16 cellular contexts compared by ENCODE assay signal in genomic region chr20:54431545-54431944, GRCh38. TPM values are rescaled to one million over a fixed set of nuclear protein-coding genes. Genes with fewer than 3 reads are reported as not detected.
DNase-seq lines count a peak whose midpoint lies in the region; ATAC-seq, FAIRE-seq and TF ChIP-seq lines count a peak whose summit lies in the region.
"Had no signal": no experiment of that assay in that cellular context is flagged by ENCODE, and none has a peak within 500 bp of the region (broad histone marks: within the 10 kb centered on the region; RNA-seq: fewer than 3 reads in every experiment).

No MANE protein-coding gene starts in this region.

- DNase-seq in HepG2 (ENCODE audit: low spot score): no peak
- peak; percentile 3 for DNase-seq in inferior parietal cortex (ENCODE audit: extremely low spot score)
- no peak for DNase-seq in activated T-cell treated with anti-CD3 and anti-CD28 coated beads, Interleukin-2, amount 50 U/mL, for 72 hours
- no peak for DNase-seq in Caco-2
- DNase-seq in 8988T: no peak
- DNase-seq: activated CD8-positive, alpha-beta T cell treated with anti-CD3 and anti-CD28 coated beads, Interleukin-2, amount 10 ng/mL, durations not matched to agents 7 days and 5 days; CD8-positive, alpha-beta memory T cell; NCI-H146; T-helper 1 cell; WERI-Rb-1 had no signal

- no peaks in the 10 kb centered on the region for H3K79me2 ChIP-seq in HepG2 (ENCODE audit: insufficient read depth, low read length)

- no peaks in the 10 kb centered on the region for H3K9me3 ChIP-seq in liver (ENCODE audit: control insufficient read depth in 4 of 4, low read length in 3 of 4)
- no peaks in the 10 kb centered on the region for H3K9me3 ChIP-seq in HepG2 (ENCODE audit: low read length)
- H3K9me3 ChIP-seq in Caco-2: no peaks in the 10 kb centered on the region
- H3K9me3 ChIP-seq: tibial nerve had no signal

- CTCF ChIA-PET in HepG2 (lab: Yijun Ruan, JAX; ENCODE audit: low intra/inter-chr PET ratio, low total read pairs): no interaction called here
- CTCF ChIA-PET in Caco-2 (lab: Charles Lee): no interaction called here

- peaks cover 0 to 2% (median 0%) of the 10 kb centered on the region in 4 donors for H3K4me1 ChIP-seq in liver (ENCODE audit: control insufficient read depth in 4 of 4, insufficient read depth in 4 of 4, low read length in 3 of 4)
- no peaks in the 10 kb centered on the region for H3K4me1 ChIP-seq in HepG2 (ENCODE audit: insufficient read depth, low read length)
- H3K4me1 ChIP-seq in Caco-2: no peaks in the 10 kb centered on the region
- H3K4me1 ChIP-seq: tibial nerve had no signal

- H3K4me3 Mint-ChIP-seq in activated T-cell treated with anti-CD3 and anti-CD28 coated beads, Interleukin-2, amount 50 U/mL, for 72 hours: no peak overlapping the region
- H3K4me3 Mint-ChIP-seq in Caco-2 (ENCODE audit: unreplicated experiment): no peak overlapping the region
- H3K4me3 Mint-ChIP-seq: activated CD8-positive, alpha-beta T cell treated with anti-CD3 and anti-CD28 coated beads, Interleukin-2, amount 10 ng/mL, durations not matched to agents 7 days and 5 days; CD8-positive, alpha-beta memory T cell had no signal

- no peak for FAIRE-seq in HepG2 (lab: Jason Lieb, UNC)
- FAIRE-seq: GM12891 had no signal

- H3K27me3 Mint-ChIP-seq in activated T-cell treated with anti-CD3 and anti-CD28 coated beads, Interleukin-2, amount 50 U/mL, for 72 hours (ENCODE audit: low read depth): no peaks in the 10 kb centered on the region
- peaks cover 21% of the 10 kb centered on the region for H3K27me3 Mint-ChIP-seq in Caco-2 (ENCODE audit: insufficient read depth, unreplicated experiment)

- TF ChIP-seq CTCF in liver (IDR thresholded peaks at IDR 0.05; ENCODE audit: low read depth, low read length, missing input control) (no peak), HepG2 (CRISPR knock-in tag; IDR thresholded peaks at IDR 0.05) (no peak), VCaP (conservative IDR thresholded peaks at IDR 0.05) (no peak), Caco-2 (IDR thresholded peaks at IDR 0.05; ENCODE audit: insufficient read depth in 1 of 2, low read depth in 1 of 2, low read length in 1 of 2, severe bottlenecking in 1 of 2, unreplicated experiment in 1 of 2) (no peak)

- TF ChIP-seq RAD21 in liver (IDR thresholded peaks at IDR 0.05) (no peak), HepG2 (CRISPR knock-in tag; IDR thresholded peaks at IDR 0.05) (no peak)

- ATAC-seq in HepG2 (no peak), HG03439 (IDR thresholded peaks at IDR 0.05; ENCODE audit: unreplicated experiment) (no peak)
- no peak for ATAC-seq in activated T-cell treated with anti-CD3 and anti-CD28 coated beads, Interleukin-2, amount 50 U/mL, for 72 hours (replicated peaks in 1 of 2)
- ATAC-seq: activated CD8-positive, alpha-beta T cell treated with anti-CD3 and anti-CD28 coated beads, Interleukin-2, amount 10 ng/mL, durations not matched to agents 7 days and 5 days; Panc1 had no signal

- BruUV-seq in HepG2 (replicated peaks; lab: Mats Ljungman, UMichigan): no TSS peak
- no TSS peak for BruUV-seq in Caco-2 (replicated peaks; lab: Mats Ljungman, UMichigan)

- intact Hi-C loops in HepG2 (cut with micrococcal nuclease; ENCODE audit: unreplicated experiment) (no loop called here), Caco-2 (cut with micrococcal nuclease; ENCODE audit: unreplicated experiment) (no loop called here)

- H3K27me3 ChIP-seq in liver (ENCODE audit: control insufficient read depth in 4 of 4, insufficient read depth in 4 of 4, low read length in 3 of 4): no peaks in the 10 kb centered on the region
- H3K27me3 ChIP-seq in HepG2 (ENCODE audit: control insufficient read depth in 1 of 2, insufficient read depth in 2 of 2, low read length in 2 of 2): no peaks in the 10 kb centered on the region; a peak in 1 of 5 replicates
- H3K27me3 ChIP-seq in Caco-2 (replicated peaks; ENCODE audit: control insufficient read depth, insufficient read depth, low read length): no peaks in the 10 kb centered on the region
- H3K27me3 ChIP-seq: tibial nerve had no signal

- in situ Hi-C loops in HepG2 (cut with HindIII; ENCODE audit: extremely low pct_ligation_motif_present, low pct_unique_long_range_greater_than_20kb): no loop called here

- TF ChIP-seq POLR2A in HepG2 (IDR thresholded peaks at IDR 0.05; ENCODE audit: insufficient read depth in 1 of 2, low read depth in 2 of 2, low read length in 2 of 2): no peak

- H3K9ac ChIP-seq in liver (ENCODE audit: low read depth in 1 of 2, low read length in 2 of 2): no peak overlapping the region
- no peak overlapping the region for H3K9ac ChIP-seq in HepG2 (ENCODE audit: insufficient read depth, low read depth, low read length)

- no peaks in the 10 kb centered on the region for H3K36me3 Mint-ChIP-seq in activated T-cell treated with anti-CD3 and anti-CD28 coated beads, Interleukin-2, amount 50 U/mL, for 72 hours (ENCODE audit: insufficient read depth in 2 of 2)
- no peaks in the 10 kb centered on the region for H3K36me3 Mint-ChIP-seq in Caco-2 (ENCODE audit: insufficient read depth, unreplicated experiment)
- H3K36me3 Mint-ChIP-seq: CD8-positive, alpha-beta memory T cell had no signal

- H3K36me3 ChIP-seq in liver (ENCODE audit: control insufficient read depth in 4 of 4, insufficient read depth in 3 of 4, low read depth in 1 of 4, low read length in 3 of 4) (no peaks in the 10 kb centered on the region), HepG2 (replicated peaks in 1 of 2; ENCODE audit: control insufficient read depth in 1 of 2, insufficient read depth in 2 of 2, low read length in 2 of 2) (no peaks in the 10 kb centered on the region), Caco-2 (ENCODE audit: control insufficient read depth, insufficient read depth, low read length) (no peaks in the 10 kb centered on the region)
- H3K36me3 ChIP-seq: tibial nerve, WERI-Rb-1 had no signal

- TF ChIP-seq EP300 in HepG2 (IDR thresholded peaks at IDR 0.05; ENCODE audit: low read depth in 2 of 2, low read length in 2 of 2): no peak
- no peak for TF ChIP-seq EP300 in HepG2 (CRISPR knock-in tag; IDR thresholded peaks at IDR 0.05; ENCODE audit: borderline replicate concordance)

- 53% methylated on average over 5 of the region's 5 CpGs for WGBS in liver
- 25% methylated on average over 5 of the region's 5 CpGs for WGBS in HepG2 (ENCODE audit: low lambda C conversion rate)

- no peaks in the 10 kb centered on the region for H3K4me1 Mint-ChIP-seq in activated T-cell treated with anti-CD3 and anti-CD28 coated beads, Interleukin-2, amount 50 U/mL, for 72 hours (ENCODE audit: low read depth)
- H3K4me1 Mint-ChIP-seq in Caco-2 (ENCODE audit: low read depth, unreplicated experiment): no peaks in the 10 kb centered on the region
- H3K4me1 Mint-ChIP-seq: CD8-positive, alpha-beta memory T cell had no signal

- POLR2A ChIA-PET in HepG2 (lab: Yijun Ruan, JAX) (no interaction called here), Caco-2 (lab: Charles Lee) (no interaction called here)

- H3K9me3 Mint-ChIP-seq in activated T-cell treated with anti-CD3 and anti-CD28 coated beads, Interleukin-2, amount 50 U/mL, for 72 hours: no peaks in the 10 kb centered on the region
- no peaks in the 10 kb centered on the region for H3K9me3 Mint-ChIP-seq in Caco-2 (ENCODE audit: unreplicated experiment)

- H3K4me2 ChIP-seq in HepG2 (ENCODE audit: low read depth, low read length): no peak overlapping the region

- H3K4me3 ChIP-seq in liver (ENCODE audit: low read depth in 1 of 3, low read length in 3 of 3) (no peak overlapping the region), HepG2 (replicated peaks in 1 of 3; ENCODE audit: insufficient read depth in 1 of 3, low read depth in 2 of 3, low read length in 3 of 3) (no peak overlapping the region), Caco-2 (ENCODE audit: low read depth, low read length) (no peak overlapping the region)
- H3K4me3 ChIP-seq: tibial nerve had no signal

- H4K20me1 ChIP-seq in HepG2 (ENCODE audit: insufficient read depth, low read length): no peaks in the 10 kb centered on the region

- H3K27ac Mint-ChIP-seq in activated T-cell treated with anti-CD3 and anti-CD28 coated beads, Interleukin-2, amount 50 U/mL, for 72 hours: no peak overlapping the region
- no peak overlapping the region for H3K27ac Mint-ChIP-seq in Caco-2 (ENCODE audit: unreplicated experiment)
- H3K27ac Mint-ChIP-seq: activated CD8-positive, alpha-beta T cell treated with anti-CD3 and anti-CD28 coated beads, Interleukin-2, amount 10 ng/mL, durations not matched to agents 7 days and 5 days; CD8-positive, alpha-beta memory T cell had no signal

- H3K27ac ChIP-seq in liver (ENCODE audit: low read depth in 1 of 2, low read length in 2 of 2): no peak overlapping the region
- H3K27ac ChIP-seq in HepG2 (ENCODE audit: extremely low read length, insufficient read depth, low read length): no peak overlapping the region
- peak overlapping the region; percentile 22; the same call in 1 of the 2 replicates for H3K27ac ChIP-seq in VCaP
- H3K27ac ChIP-seq: tibial nerve, WERI-Rb-1 had no signal

- H2AFZ ChIP-seq in HepG2 (ENCODE audit: low read length): no peak overlapping the region

RNA-seq across cellular contexts. Expression of gene DOK5, which starts 43.8 kb away (rescaled TPM):
- under 1 TPM; 0.05 to 0.08 TPM for total RNA-seq in liver
- polyA plus RNA-seq in liver: under 1 TPM; 0.10 to 0.16 TPM
- not detected in 2 replicates for total RNA-seq in HepG2 (2016; rRNA removed; fragmentation: Illumina TruSeq; extraction: Trizol)
- not detected in 2 replicates for total RNA-seq in HepG2 (2016; cell fraction: cytosol; rRNA removed; fragmentation: Illumina TruSeq; extraction: Trizol; ENCODE audit: low read depth)
- total RNA-seq in HepG2 (2016; cell fraction: insoluble cytoplasmic fraction; rRNA removed; fragmentation: Illumina TruSeq; extraction: Trizol): not detected in 2 replicates
- not detected in 2 replicates for total RNA-seq in HepG2 (2016; cell fraction: membrane; rRNA removed; fragmentation: Illumina TruSeq; extraction: Trizol)
- not detected in 2 replicates for total RNA-seq in HepG2 (2016; cell fraction: nucleus; rRNA removed; fragmentation: Illumina TruSeq; extraction: Trizol)
- polyA plus RNA-seq in HepG2 (2011; rRNA removed): not detected in 2 replicates
- not detected in 2 replicates for polyA plus RNA-seq in HepG2 (2011; cell fraction: cytosol; rRNA removed)
- not detected in 2 replicates for polyA plus RNA-seq in HepG2 (2011; cell fraction: nucleus; rRNA removed)
- not detected in 2 replicates for polyA plus RNA-seq in HepG2 (2012)
- not detected in 2 replicates for polyA plus RNA-seq in HepG2 (2016; cell fraction: cytosol; fragmentation: Illumina TruSeq; extraction: Trizol; ENCODE audit: low read depth)
- polyA plus RNA-seq in HepG2 (2016; cell fraction: insoluble cytoplasmic fraction; fragmentation: Illumina TruSeq; extraction: Trizol; ENCODE audit: low read depth): not detected in 2 replicates
- not detected in 2 replicates for polyA plus RNA-seq in HepG2 (2016; cell fraction: membrane; fragmentation: Illumina TruSeq; extraction: Trizol; ENCODE audit: low read depth)
- not detected in 2 replicates for polyA plus RNA-seq in HepG2 (2016; cell fraction: nucleus; fragmentation: Illumina TruSeq; extraction: Trizol; ENCODE audit: insufficient read depth, low read depth)
- polyA minus RNA-seq in HepG2 (2011; rRNA and poly(A)+ RNA removed; ENCODE audit: low replicate concordance): not detected in 2 replicates
- not detected in 2 replicates for polyA minus RNA-seq in HepG2 (2011; cell fraction: cytosol; rRNA and poly(A)+ RNA removed)
- polyA minus RNA-seq in HepG2 (2011; cell fraction: nucleus; rRNA and poly(A)+ RNA removed): not detected in 2 replicates
- 1 to 10 TPM in 1 of 2 donors, under 1 TPM in 1; 0.99 to 1.2 TPM for total RNA-seq in activated T-cell treated with anti-CD3 and anti-CD28 coated beads, Interleukin-2, amount 50 U/mL, for 72 hours
- total RNA-seq in Caco-2 (2022): not detected in 2 replicates
- total RNA-seq: activated CD8-positive, alpha-beta T cell treated with anti-CD3 and anti-CD28 coated beads, Interleukin-2, amount 10 ng/mL, durations not matched to agents 7 days and 5 days had no signal
- polyA plus RNA-seq: CD8-positive, alpha-beta memory T cell had no signal
